In the genomic region with DNA sequence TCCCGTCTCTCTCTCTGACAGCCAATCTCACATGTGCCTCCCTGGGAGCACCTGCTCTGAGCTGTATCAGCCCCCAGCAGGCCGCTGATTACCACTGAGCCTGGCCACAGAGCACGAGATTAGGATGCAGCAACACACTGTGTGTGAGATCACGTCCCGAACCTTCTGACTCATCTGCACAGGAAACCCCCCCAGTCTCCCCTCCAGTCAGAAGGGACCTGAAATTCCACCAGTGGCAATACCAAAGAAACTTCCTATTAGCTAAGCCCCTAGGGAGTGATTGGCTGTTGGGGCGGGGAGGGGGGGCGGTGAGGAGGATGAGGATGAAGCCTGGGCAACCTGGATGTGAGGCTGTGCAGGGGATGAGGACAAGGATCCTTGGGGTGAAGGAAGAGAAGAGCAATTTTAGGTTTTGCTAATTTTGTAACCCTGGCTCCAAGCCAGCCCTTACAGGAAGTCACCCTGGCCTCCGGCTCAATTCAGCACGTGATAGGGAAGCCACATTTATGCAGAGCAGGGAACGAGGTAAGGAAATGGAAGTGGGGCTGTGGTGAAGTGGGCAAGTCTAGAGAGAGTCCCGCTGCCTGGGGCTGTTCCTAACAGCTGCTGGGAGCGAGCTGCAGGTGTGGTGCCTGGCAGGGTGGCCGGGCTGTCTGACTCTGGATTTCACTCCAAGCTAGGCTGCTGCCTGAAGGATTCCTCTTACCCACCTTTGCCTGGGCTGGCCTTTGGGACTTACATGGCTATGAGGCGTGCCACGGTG, we compare ENCODE assay signal across 1 cellular context.
TF ChIP-seq lines count a peak whose summit lies in the region.

No MANE protein-coding gene starts in this region.

TF ChIP-seq in endothelial cell of umbilical vein, 7 proteins besides CTCF, POLR2A, EP300 and RAD21 (continued from another document):
- TF ChIP-seq, protein P1, sequence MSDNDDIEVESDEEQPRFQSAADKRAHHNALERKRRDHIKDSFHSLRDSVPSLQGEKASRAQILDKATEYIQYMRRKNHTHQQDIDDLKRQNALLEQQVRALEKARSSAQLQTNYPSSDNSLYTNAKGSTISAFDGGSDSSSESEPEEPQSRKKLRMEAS (IDR thresholded peaks at IDR 0.05; ENCODE audit: insufficient read depth, insufficient read length), result peak; percentile 81
- TF ChIP-seq FOS (IDR thresholded peaks at IDR 0.05; ENCODE audit: borderline replicate concordance, insufficient read depth, low read length), result peak; percentile 94
- no peak for TF ChIP-seq EZH2 (IDR thresholded peaks at IDR 0.05; ENCODE audit: borderline replicate concordance, low read depth, low read length, severe bottlenecking)
- TF ChIP-seq JUN (IDR thresholded peaks at IDR 0.05; ENCODE audit: borderline replicate concordance, insufficient read depth, insufficient read length, low read depth), result peak; percentile 93
- TF ChIP-seq POLR2AphosphoS5 (IDR thresholded peaks at IDR 0.05; ENCODE audit: insufficient read depth, low read depth, low read length), result peak; percentile 85
